In genomic region chr2:102473020-102473419, GRCh38 we compare ENCODE assay signal across 8 cellular contexts. TPM values are rescaled to one million over a fixed set of nuclear protein-coding genes. Genes with fewer than 3 reads are reported as not detected.
DNase-seq lines count a peak whose midpoint lies in the region; ATAC-seq, FAIRE-seq and TF ChIP-seq lines count a peak whose summit lies in the region.

SLC9A4 (plus strand) TSS chr2:102473226; CDS start chr2:102473760, 534 bp downstream.

- FAIRE-seq in small intestine (lab: Jason Lieb, UNC) = no peak

- peak; percentile 95 for TF ChIP-seq CTCF in OCI-LY3 (IDR thresholded peaks at IDR 0.05; ENCODE audit: low read depth, low read length)

- WGBS in small intestine, 3 donors = 4 to 5% (median 4%) methylated on average over 3 of the region's 3 CpGs

- ATAC-seq in HG02852 (IDR thresholded peaks at IDR 0.05; ENCODE audit: unreplicated experiment) = peak; percentile 74

- peaks cover 50% of the 10 kb centered on the region for H3K27me3 Mint-ChIP-seq in activated T-helper 2 cell treated with anti-CD3 and anti-CD28 coated beads, Interferon-gamma antibody, Interleukin-2, Interleukin-4, amounts not matched to agents 10 μg/mL and 5 μg/mL and 100 μg/mL, durations not matched to agents 14 hours and 24 hours and 36 hours (ENCODE audit: low read depth)

- no peaks in the 10 kb centered on the region for H3K9me3 ChIP-seq in OCI-LY3 (ENCODE audit: insufficient read depth, low read length)
- H3K9me3 ChIP-seq in small intestine (ENCODE audit: control insufficient read depth, low read depth) = no peaks in the 10 kb centered on the region

- no peaks in the 10 kb centered on the region for H3K4me1 Mint-ChIP-seq in activated T-helper 2 cell treated with anti-CD3 and anti-CD28 coated beads, Interferon-gamma antibody, Interleukin-2, Interleukin-4, amounts not matched to agents 10 μg/mL and 5 μg/mL and 100 μg/mL, durations not matched to agents 14 hours and 24 hours and 36 hours (ENCODE audit: low read depth)

- no peak within 1 kb of the TSS for H3K4me3 ChIP-seq in OCI-LY3 (ENCODE audit: low read length)
- no peak within 1 kb of the TSS for H3K4me3 ChIP-seq in small intestine (ENCODE audit: low read depth in 1 of 2, low read length in 2 of 2)

- H3K36me3 Mint-ChIP-seq in activated T-helper 2 cell treated with anti-CD3 and anti-CD28 coated beads, Interferon-gamma antibody, Interleukin-2, Interleukin-4, amounts not matched to agents 10 μg/mL and 5 μg/mL and 100 μg/mL, durations not matched to agents 14 hours and 24 hours and 36 hours (ENCODE audit: low read depth) = no peaks in the 10 kb centered on the region

- H3K4me2 ChIP-seq in OCI-LY3 (ENCODE audit: low read length) = peak within 1 kb of the TSS; percentile 32; the same call in 1 of the 2 replicates

- H3K79me2 ChIP-seq in OCI-LY3 (ENCODE audit: low read length) = no peaks in the 10 kb centered on the region

- H3K27ac Mint-ChIP-seq in activated T-helper 2 cell treated with anti-CD3 and anti-CD28 coated beads, Interferon-gamma antibody, Interleukin-2, Interleukin-4, amounts not matched to agents 10 μg/mL and 5 μg/mL and 100 μg/mL, durations not matched to agents 14 hours and 24 hours and 36 hours = no peak within 1 kb of the TSS

- no peak within 1 kb of the TSS for H3K4me3 Mint-ChIP-seq in activated T-helper 2 cell treated with anti-CD3 and anti-CD28 coated beads, Interferon-gamma antibody, Interleukin-2, Interleukin-4, amounts not matched to agents 10 μg/mL and 5 μg/mL and 100 μg/mL, durations not matched to agents 14 hours and 24 hours and 36 hours (ENCODE audit: low read depth)

- H4K20me1 ChIP-seq in OCI-LY3 (ENCODE audit: insufficient read depth, low read length) = no peaks in the 10 kb centered on the region

- intact Hi-C loops in activated T-helper 2 cell treated with anti-CD3 and anti-CD28 coated beads, Interferon-gamma antibody, Interleukin-2, Interleukin-4, amounts not matched to agents 10 μg/mL and 5 μg/mL and 100 μg/mL, durations not matched to agents 14 hours and 24 hours and 36 hours (cut with micrococcal nuclease) = loop anchor here (1.0 to 5.0 kb wide), 3 partner anchors 119 to 229 kb away; no protein-coding TSS in a partner anchor
- intact Hi-C loops in head of caudate nucleus (cut with DNase I) = loop anchor here (5.0 kb wide), 1 partner anchor 139 kb away; no protein-coding TSS in a partner anchor

- peaks cover 12% of the 10 kb centered on the region for H3K9me3 Mint-ChIP-seq in activated T-helper 2 cell treated with anti-CD3 and anti-CD28 coated beads, Interferon-gamma antibody, Interleukin-2, Interleukin-4, amounts not matched to agents 10 μg/mL and 5 μg/mL and 100 μg/mL, durations not matched to agents 14 hours and 24 hours and 36 hours

- H3K27ac ChIP-seq in OCI-LY3 (ENCODE audit: low read length) = no peak within 1 kb of the TSS
- H3K27ac ChIP-seq in small intestine (ENCODE audit: low read depth in 1 of 2, low read length in 1 of 2) = no peak within 1 kb of the TSS

- H3K4me1 ChIP-seq in OCI-LY3 (ENCODE audit: low read length) (peaks cover 2% of the 10 kb centered on the region; the same call in 1 of the 2 replicates), small intestine (ENCODE audit: control insufficient read depth in 2 of 2, insufficient read depth in 1 of 2, low read depth in 1 of 2, low read length in 1 of 2) (no peaks in the 10 kb centered on the region)

- DNase-seq in activated gamma-delta T cell treated with Interleukin-2 at 50 U/mL for 16 hours (peak; percentile 54), activated gamma-delta T cell (lab: John Stamatoyannopoulos, UW) (no peak), head of caudate nucleus (peak in 41 of 42 donors; percentile 5 to 77 (median 53)), small intestine (peak; percentile 73), SHP77 treated with DMSO at 0.1 percent for 48 hours (lab: John Stamatoyannopoulos, UW) (no peak)
- DNase-seq in activated T-helper 2 cell treated with anti-CD3 and anti-CD28 coated beads, Interferon-gamma antibody, Interleukin-2, Interleukin-4, amounts not matched to agents 10 μg/mL and 5 μg/mL and 100 μg/mL, durations not matched to agents 14 hours and 24 hours and 36 hours (ENCODE audit: low spot score) = peak; percentile 13

- H3K27me3 ChIP-seq in OCI-LY3 (ENCODE audit: low read depth, low read length) (peaks cover 5% of the 10 kb centered on the region; the same call in 1 of the 2 replicates), small intestine (ENCODE audit: control insufficient read depth in 2 of 2, insufficient read depth in 2 of 2, low read length in 2 of 2) (no peaks in the 10 kb centered on the region)

- no peak within 1 kb of the TSS for H2AFZ ChIP-seq in OCI-LY3 (ENCODE audit: low read depth, low read length)

- H3K36me3 ChIP-seq in OCI-LY3 (replicated peaks; ENCODE audit: low read depth, low read length) (no peaks in the 10 kb centered on the region), small intestine (ENCODE audit: control insufficient read depth in 2 of 2, insufficient read depth in 2 of 2, low read length in 2 of 2) (no peaks in the 10 kb centered on the region)

- no peak within 1 kb of the TSS for H3K9ac ChIP-seq in OCI-LY3 (ENCODE audit: low read length)

RNA-seq across cellular contexts. Expression of gene SLC9A4, which starts in this region (rescaled TPM):
- total RNA-seq in activated T-helper 2 cell treated with anti-CD3 and anti-CD28 coated beads, Interferon-gamma antibody, Interleukin-2, Interleukin-4, amounts not matched to agents 10 μg/mL and 5 μg/mL and 100 μg/mL, durations not matched to agents 14 hours and 24 hours and 36 hours = 0.09 TPM in 2 replicates
- polyA plus RNA-seq in small intestine = under 1 TPM in 1 of 3 donors, not detected in 2; 0.07 TPM

Comparison
In these comparisons a context has a peak if more than half of its experiments do, and no peak if none do; other contexts are left out.
1. DNase-seq: peak in activated gamma-delta T cell treated with Interleukin-2 at 50 U/mL for 16 hours (single experiment) and head of caudate nucleus (41 of 42); none in activated gamma-delta T cell (single experiment) and SHP77 treated with DMSO at 0.1 percent for 48 hours (single experiment).
2. Peak in DNase-seq in activated T-helper 2 cell treated with anti-CD3 and anti-CD28 coated beads, Interferon-gamma antibody, Interleukin-2, Interleukin-4, amounts not matched to agents 10 μg/mL and 5 μg/mL and 100 μg/mL, durations not matched to agents 14 hours and 24 hours and 36 hours; RNA of the gene not detected or under 1 TPM.
3. Peak in DNase-seq in small intestine; RNA of the gene not detected or under 1 TPM.